Comparison of ENCODE assay signal across 17 cellular contexts in the genomic region with DNA sequence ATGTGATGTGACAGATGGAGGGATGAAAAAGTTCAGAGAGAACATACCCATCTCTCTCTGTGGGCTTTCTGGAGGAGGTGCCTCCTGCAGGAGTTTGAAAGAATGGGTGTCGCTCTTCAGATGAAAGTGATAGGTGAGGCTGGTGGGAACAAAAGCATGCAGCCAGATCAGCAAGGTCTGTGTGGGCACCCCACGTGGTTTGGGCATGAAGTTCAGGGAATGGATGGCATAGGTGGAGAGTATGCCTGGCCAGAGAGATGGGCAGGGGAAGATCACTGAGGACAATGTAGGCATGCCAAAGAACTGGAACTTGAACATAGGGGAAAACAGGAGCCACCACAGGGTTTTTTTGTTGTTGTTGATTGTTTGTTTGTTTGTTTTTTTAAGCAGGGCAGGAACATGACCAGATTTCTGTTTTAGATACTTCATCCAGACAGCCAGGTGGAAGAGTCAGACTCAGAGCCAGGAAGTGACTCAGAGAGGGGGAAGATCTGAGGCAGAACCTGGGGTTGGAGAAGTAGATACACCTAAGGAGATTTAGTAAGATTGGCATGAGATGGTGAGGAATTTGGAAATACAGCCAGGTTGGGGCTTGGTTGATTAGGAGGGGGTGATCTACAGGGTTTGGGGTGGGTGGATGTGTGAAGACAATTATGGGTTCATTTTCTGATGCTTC.
DNase-seq lines count a peak whose midpoint lies in the region; ATAC-seq, FAIRE-seq and TF ChIP-seq lines count a peak whose summit lies in the region.
"Had no signal": no experiment of that assay in that cellular context is flagged by ENCODE, and none has a peak within 500 bp of the region (broad histone marks: within the 10 kb centered on the region; RNA-seq: fewer than 3 reads in every experiment).

No MANE protein-coding gene starts in this region.

- FAIRE-seq in GM12878 (lab: Jason Lieb, UNC), result peak; percentile 52
- peak; percentile 43 for FAIRE-seq in keratinocyte (lab: Jason Lieb, UNC)
- FAIRE-seq: GM18507 had no signal

- BruUV-seq in GM12878 (replicated peaks; lab: Mats Ljungman, UMichigan), result no TSS peak

- H2AK5ac ChIP-seq in mesenchymal stem cell (ENCODE audit: low read length, severe bottlenecking), result no peak overlapping the region

- H3K4me1 ChIP-seq in GM12878 (ENCODE audit: control insufficient read depth, insufficient read depth, low read length) (no peaks in the 10 kb centered on the region), keratinocyte (ENCODE audit: control insufficient read depth, extremely low read depth, insufficient read depth, low read length) (peaks cover 8% of the 10 kb centered on the region), mesenchymal stem cell (ENCODE audit: control insufficient read depth, insufficient read depth, low read depth, low read length) (no peaks in the 10 kb centered on the region)
- H3K4me1 ChIP-seq: BLaER1 had no signal

- CTCF ChIA-PET in GM12878 (lab: Yijun Ruan, JAX), result no interaction called here

- H3K79me1 ChIP-seq in mesenchymal stem cell (replicated peaks; ENCODE audit: low read length, poor library complexity, severe bottlenecking), result no peaks in the 10 kb centered on the region

- SMC1A ChIA-PET in GM12878 (lab: Charles Lee; ENCODE audit: uncharacterized antibody, unreplicated experiment), result interaction anchor here (0.6 kb wide), 1 partner anchor 9 kb away, joined by 3 read pairs; no protein-coding TSS in a partner anchor

- TF ChIP-seq CTCF in GM12878 (IDR thresholded peaks at IDR 0.05 in 2 of 3, conservative IDR thresholded peaks at IDR 0.05 in 1 of 3; ENCODE audit: control insufficient read depth in 2 of 3, extremely low read depth in 1 of 3, insufficient read depth in 1 of 3, low read depth in 3 of 3, low read length in 3 of 3), result no peak
- TF ChIP-seq CTCF in keratinocyte (optimal IDR thresholded peaks at IDR 0.05 in 1 of 3, IDR thresholded peaks at IDR 0.05 in 1 of 3, conservative IDR thresholded peaks at IDR 0.05 in 1 of 3; ENCODE audit: extremely low read depth in 1 of 3, insufficient read depth in 2 of 3, low read length in 3 of 3), result no peak

- no peak overlapping the region for H3K4me3 ChIP-seq in GM12878
- no peak overlapping the region for H3K4me3 ChIP-seq in keratinocyte (ENCODE audit: control insufficient read depth in 2 of 3, extremely low read depth in 1 of 3, insufficient read depth in 2 of 3, low read depth in 1 of 3, low read length in 3 of 3)
- no peak overlapping the region for H3K4me3 ChIP-seq in mesenchymal stem cell (ENCODE audit: insufficient read depth in 1 of 2, low read depth in 1 of 2, low read length in 2 of 2)
- H3K4me3 ChIP-seq: BLaER1, GM23338 had no signal

- H3K36me3 ChIP-seq in GM12878 (ENCODE audit: control insufficient read depth in 2 of 2, insufficient read depth in 2 of 2, low read length in 1 of 2) (no peaks in the 10 kb centered on the region), keratinocyte (ENCODE audit: control insufficient read depth in 2 of 2, extremely low read depth in 1 of 2, insufficient read depth in 2 of 2, low read length in 2 of 2) (no peaks in the 10 kb centered on the region), mesenchymal stem cell (ENCODE audit: control insufficient read depth in 1 of 2, insufficient read depth in 2 of 2, low read depth in 1 of 2, low read length in 2 of 2) (no peaks in the 10 kb centered on the region)
- H3K36me3 ChIP-seq: BLaER1 had no signal

- no peak overlapping the region for H2BK12ac ChIP-seq in mesenchymal stem cell (ENCODE audit: low read length in 2 of 2)

- no peak overlapping the region for H2BK120ac ChIP-seq in mesenchymal stem cell (ENCODE audit: low read depth, low read length)

- H3K4me1 Mint-ChIP-seq in T-helper 2 cell treated with Interferon-gamma antibody and Interleukin-4, amounts not matched to agents 5 μg/mL and 100 μg/mL, for 36 hours (ENCODE audit: low read depth), result no peaks in the 10 kb centered on the region
- H3K4me1 Mint-ChIP-seq: CD8-positive, alpha-beta memory T cell; GM23338; IgD-negative memory B cell had no signal

- no peak overlapping the region for H2BK5ac ChIP-seq in mesenchymal stem cell (ENCODE audit: low read depth, low read length, poor library complexity, severe bottlenecking)

- intact Hi-C loops in GM12878 (cut with micrococcal nuclease; ENCODE audit: unreplicated experiment), result no loop called here

- H3K9me1 ChIP-seq in keratinocyte (ENCODE audit: control insufficient read depth, extremely low read depth, insufficient read depth, low read length), result no peaks in the 10 kb centered on the region

- DNase-seq in NCI-H446 treated with DMSO at 0.1 percent for 48 hours (lab: John Stamatoyannopoulos, UW) (peak; percentile 1), NCI-H446 (lab: John Stamatoyannopoulos, UW) (no peak), GM12878 (ENCODE audit: low read depth, low spot score) (no peak), keratinocyte (ENCODE audit: low read depth, low spot score) (no peak), mesenchymal stem cell (no peak)
- no peak for DNase-seq in T-helper 2 cell treated with Interferon-gamma antibody and Interleukin-4, amounts not matched to agents 5 μg/mL and 100 μg/mL, for 36 hours (ENCODE audit: low spot score)
- DNase-seq: 8988T; AML-193; Calu3; CD8-positive, alpha-beta memory T cell; DMS 273 treated with DMSO at 0.1 percent for 48 hours; H7 had no signal

- POLR2A ChIA-PET in GM12878 (lab: Charles Lee), result no interaction called here

- H3K9me3 Mint-ChIP-seq in T-helper 2 cell treated with Interferon-gamma antibody and Interleukin-4, amounts not matched to agents 5 μg/mL and 100 μg/mL, for 36 hours, result no peaks in the 10 kb centered on the region
- H3K9me3 Mint-ChIP-seq: GM23338 had no signal

- H3K27me3 Mint-ChIP-seq in T-helper 2 cell treated with Interferon-gamma antibody and Interleukin-4, amounts not matched to agents 5 μg/mL and 100 μg/mL, for 36 hours (ENCODE audit: low read depth), result no peaks in the 10 kb centered on the region
- H3K27me3 Mint-ChIP-seq: IgD-negative memory B cell had no signal

- H3K9ac ChIP-seq in GM12878 (ENCODE audit: control insufficient read depth, insufficient read depth, low read length), result no peak overlapping the region
- no peak overlapping the region for H3K9ac ChIP-seq in keratinocyte (ENCODE audit: control insufficient read depth, extremely low read depth, insufficient read depth, low read length)
- no peak overlapping the region for H3K9ac ChIP-seq in mesenchymal stem cell (ENCODE audit: low read length)
- H3K9ac ChIP-seq: BLaER1 had no signal

- no peak for TF ChIP-seq EP300 in GM12878 (IDR thresholded peaks at IDR 0.05; ENCODE audit: borderline replicate concordance in 1 of 2, control insufficient read depth in 1 of 2, low read depth in 2 of 2, low read length in 2 of 2)

- no peak overlapping the region for H2AFZ ChIP-seq in GM12878 (ENCODE audit: control insufficient read depth, low read depth, low read length)
- no peak overlapping the region for H2AFZ ChIP-seq in keratinocyte (ENCODE audit: control insufficient read depth, low read length)
- H2AFZ ChIP-seq in mesenchymal stem cell (ENCODE audit: low read depth, low read length), result no peak overlapping the region
- H2AFZ ChIP-seq: GM23338 had no signal

- H4K91ac ChIP-seq in mesenchymal stem cell (ENCODE audit: low read length), result no peak overlapping the region

- no peak for TF ChIP-seq POLR2A in GM12878 (IDR thresholded peaks at IDR 0.05; ENCODE audit: low read depth, low read length)

- 0% methylated on average over 2 of the region's 2 CpGs for WGBS in GM12878 (ENCODE audit: insufficient coverage, insufficient replicate concordance, low lambda C conversion rate, missing lambda C conversion rate)
- WGBS in mesenchymal stem cell, result 55% methylated on average over 2 of the region's 2 CpGs

- H3K9me3 ChIP-seq in GM12878 (replicated peaks; ENCODE audit: control insufficient read depth, insufficient read depth, low read length), result no peaks in the 10 kb centered on the region
- H3K9me3 ChIP-seq in keratinocyte (ENCODE audit: control insufficient read depth, low read depth, low read length), result no peaks in the 10 kb centered on the region
- H3K9me3 ChIP-seq in mesenchymal stem cell (ENCODE audit: control insufficient read depth, low read length), result no peaks in the 10 kb centered on the region
- H3K9me3 ChIP-seq: BLaER1 had no signal

- no peaks in the 10 kb centered on the region for H3K36me3 Mint-ChIP-seq in T-helper 2 cell treated with Interferon-gamma antibody and Interleukin-4, amounts not matched to agents 5 μg/mL and 100 μg/mL, for 36 hours (ENCODE audit: low read depth)
- H3K36me3 Mint-ChIP-seq: CD8-positive, alpha-beta memory T cell; IgD-negative memory B cell had no signal

- no peak overlapping the region for H3K27ac ChIP-seq in GM12878 (ENCODE audit: control insufficient read depth, insufficient read depth)
- H3K27ac ChIP-seq in keratinocyte (ENCODE audit: control insufficient read depth, insufficient read depth, low read length), result no peak overlapping the region
- no peak overlapping the region for H3K27ac ChIP-seq in mesenchymal stem cell (ENCODE audit: low read length, poor library complexity, severe bottlenecking)
- H3K27ac ChIP-seq: BLaER1 had no signal

- H3K4me2 ChIP-seq in GM12878 (ENCODE audit: control insufficient read depth, insufficient read depth) (no peak overlapping the region), keratinocyte (ENCODE audit: control insufficient read depth, extremely low read depth, insufficient read depth, low read depth, low read length) (peak overlapping the region; percentile 23), mesenchymal stem cell (ENCODE audit: low read length, poor library complexity, severe bottlenecking) (no peak overlapping the region)
- H3K4me2 ChIP-seq: BLaER1, GM23338 had no signal

- no peak overlapping the region for H3K23ac ChIP-seq in mesenchymal stem cell (ENCODE audit: low read length in 2 of 2)

- in situ Hi-C loops in GM12878 (cut with MboI), result no loop called here

- no peaks in the 10 kb centered on the region; a peak in 1 of 4 replicates for H3K27me3 ChIP-seq in GM12878 (replicated peaks in 1 of 2; ENCODE audit: control insufficient read depth in 2 of 2, insufficient read depth in 2 of 2, low read length in 1 of 2)
- H3K27me3 ChIP-seq in keratinocyte (ENCODE audit: control insufficient read depth, extremely low read depth, insufficient read depth, low read length), result no peaks in the 10 kb centered on the region
- H3K27me3 ChIP-seq in mesenchymal stem cell (ENCODE audit: control insufficient read depth in 1 of 2, insufficient read depth in 1 of 2, low read length in 2 of 2), result peaks cover 0 to 3% of the 10 kb centered on the region in 2 experiments
- H3K27me3 ChIP-seq: BLaER1 had no signal

- H3K4me3 Mint-ChIP-seq in T-helper 2 cell treated with Interferon-gamma antibody and Interleukin-4, amounts not matched to agents 5 μg/mL and 100 μg/mL, for 36 hours, result no peak overlapping the region
- H3K4me3 Mint-ChIP-seq: CD8-positive, alpha-beta memory T cell; GM23338; IgD-negative memory B cell had no signal

- H2BK15ac ChIP-seq in mesenchymal stem cell (ENCODE audit: low read depth, poor library complexity, severe bottlenecking), result no peak overlapping the region

- H3K4ac ChIP-seq in mesenchymal stem cell (ENCODE audit: low read depth in 1 of 2, low read length in 2 of 2), result no peak overlapping the region

- H3K79me2 ChIP-seq in GM12878 (ENCODE audit: control insufficient read depth, insufficient read depth, low read length) (no peaks in the 10 kb centered on the region), keratinocyte (ENCODE audit: control insufficient read depth, insufficient read depth, low read length) (no peaks in the 10 kb centered on the region)

- H3K27ac Mint-ChIP-seq in T-helper 2 cell treated with Interferon-gamma antibody and Interleukin-4, amounts not matched to agents 5 μg/mL and 100 μg/mL, for 36 hours, result no peak overlapping the region
- H3K27ac Mint-ChIP-seq: CD8-positive, alpha-beta memory T cell; GM23338; IgD-negative memory B cell had no signal

- no peak overlapping the region for H4K8ac ChIP-seq in mesenchymal stem cell (ENCODE audit: low read length)

- RAD21 ChIA-PET in GM12878 (lab: Charles Lee; ENCODE audit: unreplicated experiment), result no interaction called here

- H4K20me1 ChIP-seq in GM12878 (ENCODE audit: control insufficient read depth, insufficient read depth), result no peaks in the 10 kb centered on the region
- no peaks in the 10 kb centered on the region for H4K20me1 ChIP-seq in keratinocyte (ENCODE audit: control insufficient read depth, extremely low read depth, insufficient read depth, low read length)
- H4K20me1 ChIP-seq: BLaER1 had no signal

- dilution Hi-C loops in keratinocyte (cut with MboI; ENCODE audit: extremely low pct_ligation_motif_present, low sequenced_read_pairs), result no loop called here

- no peak for TF ChIP-seq RAD21 in GM12878 (IDR thresholded peaks at IDR 0.05; ENCODE audit: insufficient read depth, low read depth, low read length)

- H3K18ac ChIP-seq in mesenchymal stem cell (ENCODE audit: low read depth in 1 of 2, low read length in 2 of 2), result no peak overlapping the region

- ATAC-seq in GM12878, result no peak
- ATAC-seq in HG03378 (IDR thresholded peaks at IDR 0.05; ENCODE audit: unreplicated experiment), result no peak
- ATAC-seq: GM23338 had no signal

- no peak overlapping the region for H3K14ac ChIP-seq in mesenchymal stem cell (ENCODE audit: low read length in 2 of 2)
